Comparison of ENCODE assay signal across 8 cellular contexts in the genomic region with DNA sequence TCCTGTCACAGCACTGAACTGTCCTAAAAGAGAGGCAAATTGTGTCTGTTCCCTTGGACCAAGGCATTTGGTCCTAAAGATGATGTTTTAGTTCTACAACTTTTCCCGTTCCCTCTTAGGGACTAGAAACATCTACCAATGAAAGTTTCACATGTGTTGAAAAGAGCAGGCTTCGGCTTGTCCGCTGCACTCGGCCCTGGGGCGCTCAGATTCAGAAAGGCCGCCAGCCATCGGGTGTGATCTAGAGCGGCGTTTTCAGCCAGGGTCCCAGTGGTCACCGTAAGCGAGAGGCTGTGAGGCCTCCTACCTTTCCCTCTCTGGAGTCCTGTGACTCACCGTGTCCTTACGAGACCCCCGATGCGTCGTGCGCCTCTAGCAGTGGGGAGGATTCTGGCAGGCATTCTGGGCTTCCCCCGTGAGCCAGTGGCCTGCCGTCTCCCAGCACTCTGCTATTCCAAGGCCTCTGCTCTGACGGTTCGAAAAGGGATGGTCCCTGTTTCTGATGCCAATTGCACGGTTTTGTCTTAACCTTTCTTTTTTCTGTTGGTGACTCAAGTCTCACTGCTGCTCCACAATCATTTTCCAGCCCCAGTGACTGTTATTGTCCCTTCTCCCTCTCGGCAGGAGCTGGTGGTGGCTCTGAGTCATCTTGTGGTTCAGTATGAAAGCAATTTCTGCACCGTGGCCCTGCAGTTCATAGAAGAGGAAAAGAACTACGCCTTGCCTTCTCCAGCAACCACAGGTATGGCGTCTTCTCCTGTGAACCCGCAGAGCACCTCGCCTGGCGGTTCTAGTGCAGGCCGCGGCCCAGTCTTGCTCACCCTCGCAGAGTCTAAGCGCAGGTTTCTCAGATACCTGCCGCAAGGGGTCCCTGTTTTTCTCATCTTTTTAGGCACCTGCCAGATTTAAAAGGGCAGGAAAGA.
DNase-seq lines count a peak whose midpoint lies in the region; ATAC-seq, FAIRE-seq and TF ChIP-seq lines count a peak whose summit lies in the region.

No MANE protein-coding gene starts in this region.

- DNase-seq in T-helper 17 cell: peak; percentile 53 to 69 (median 65)
- DNase-seq in adrenal gland: peak; percentile 67 to 90 (median 83)
- no peak for DNase-seq in HepG2 (ENCODE audit: low spot score)
- DNase-seq in stimulated activated CD8-positive, alpha-beta memory T cell treated with anti-CD3 and anti-CD28 coated beads, Interleukin-12 subunit alpha, Interleukin-12 subunit beta, amount 100 ng/mL, for 1 hour (ENCODE audit: low read depth): peak; percentile 62
- DNase-seq in NCI-H1930 (lab: John Stamatoyannopoulos, UW): no peak

- no TSS peak for BruUV-seq in HepG2 (replicated peaks; lab: Mats Ljungman, UMichigan)

- POLR2A ChIA-PET in HepG2 (lab: Yijun Ruan, JAX): no interaction called here

- no peak overlapping the region for H3K4me2 ChIP-seq in HepG2 (ENCODE audit: low read depth, low read length)

- H3K36me3 Mint-ChIP-seq in T-helper 17 cell (ENCODE audit: low read depth): peaks cover 10% of the 10 kb centered on the region

- no peak overlapping the region for H3K9ac ChIP-seq in HepG2 (ENCODE audit: insufficient read depth, low read depth, low read length)

- peaks cover 0 to 11% of the 10 kb centered on the region in 2 donors for H3K36me3 ChIP-seq in adrenal gland (replicated peaks in 1 of 2)
- H3K36me3 ChIP-seq in HepG2 (replicated peaks in 1 of 2; ENCODE audit: control insufficient read depth in 1 of 2, insufficient read depth in 2 of 2, low read length in 2 of 2): peaks cover 34 to 78% of the 10 kb centered on the region in 2 experiments

- no peak overlapping the region for H2AFZ ChIP-seq in HepG2 (ENCODE audit: low read length)

- TF ChIP-seq POLR2A in adrenal gland (IDR thresholded peaks at IDR 0.05) (peak in 1 of 2 donors; percentile 24), HepG2 (IDR thresholded peaks at IDR 0.05; ENCODE audit: insufficient read depth in 1 of 2, low read depth in 2 of 2, low read length in 2 of 2) (no peak)

- TF ChIP-seq EP300 in HepG2 (IDR thresholded peaks at IDR 0.05; ENCODE audit: low read depth in 2 of 2, low read length in 2 of 2): no peak
- no peak for TF ChIP-seq EP300 in HepG2 (CRISPR knock-in tag; IDR thresholded peaks at IDR 0.05; ENCODE audit: borderline replicate concordance)

- H3K4me3 Mint-ChIP-seq in T-helper 17 cell: peak overlapping the region; percentile 97

- H3K4me1 Mint-ChIP-seq in T-helper 17 cell: peaks cover 62% of the 10 kb centered on the region

- intact Hi-C loops in adrenal gland (cut with DNase I) (no loop called here), HepG2 (cut with micrococcal nuclease; ENCODE audit: unreplicated experiment) (no loop called here)

- H4K20me1 ChIP-seq in HepG2 (ENCODE audit: insufficient read depth, low read length): no peaks in the 10 kb centered on the region

- no peaks in the 10 kb centered on the region for H3K27me3 Mint-ChIP-seq in T-helper 17 cell

- H3K27ac Mint-ChIP-seq in T-helper 17 cell: peak overlapping the region; percentile 99

- H3K79me2 ChIP-seq in HepG2 (ENCODE audit: insufficient read depth, low read length): no peaks in the 10 kb centered on the region

- WGBS in adrenal gland, 4 donors: 37 to 67% (median 45%) methylated on average over 29 to 34 of the region's 34 CpGs
- WGBS in HepG2 (ENCODE audit: low lambda C conversion rate): 88% methylated on average over 34 of the region's 34 CpGs

- CTCF ChIA-PET in HepG2 (lab: Yijun Ruan, JAX; ENCODE audit: low intra/inter-chr PET ratio, low total read pairs): no interaction called here

- in situ Hi-C loops in HepG2 (cut with HindIII; ENCODE audit: extremely low pct_ligation_motif_present, low pct_unique_long_range_greater_than_20kb): no loop called here

- TF ChIP-seq RAD21 in HepG2 (CRISPR knock-in tag; IDR thresholded peaks at IDR 0.05): no peak

- no peak for FAIRE-seq in HepG2 (lab: Jason Lieb, UNC)

- TF ChIP-seq CTCF in adrenal gland (IDR thresholded peaks at IDR 0.05) (no peak), HepG2 (CRISPR knock-in tag; IDR thresholded peaks at IDR 0.05) (no peak)

- H3K27me3 ChIP-seq in adrenal gland (no peaks in the 10 kb centered on the region), HepG2 (ENCODE audit: control insufficient read depth in 1 of 2, insufficient read depth in 2 of 2, low read length in 2 of 2) (no peaks in the 10 kb centered on the region)

- H3K4me1 ChIP-seq in adrenal gland (replicated peaks in 1 of 2) (peaks cover 15 to 22% of the 10 kb centered on the region in 2 donors), HepG2 (ENCODE audit: insufficient read depth, low read length) (no peaks in the 10 kb centered on the region)

- no peak overlapping the region for H3K4me3 ChIP-seq in adrenal gland
- H3K4me3 ChIP-seq in HepG2 (replicated peaks in 1 of 3; ENCODE audit: insufficient read depth in 1 of 3, low read depth in 2 of 3, low read length in 3 of 3): no peak overlapping the region

- H3K27ac ChIP-seq in adrenal gland (peak overlapping the region; percentile 66 to 90 (median 85)), HepG2 (ENCODE audit: extremely low read length, insufficient read depth, low read length) (no peak overlapping the region)

- H3K9me3 ChIP-seq in T-helper 17 cell (ENCODE audit: control insufficient read depth, low read length, poor library complexity, severe bottlenecking) (no peaks in the 10 kb centered on the region), adrenal gland (replicated peaks in 1 of 3) (no peaks in the 10 kb centered on the region), HepG2 (ENCODE audit: low read length) (no peaks in the 10 kb centered on the region)

- ATAC-seq in GM18870 (IDR thresholded peaks at IDR 0.05; ENCODE audit: unreplicated experiment) (peak; percentile 43), HG03439 (IDR thresholded peaks at IDR 0.05; ENCODE audit: unreplicated experiment) (peak; percentile 37), T-helper 17 cell (peak; percentile 81), HepG2 (no peak), GM18858 (IDR thresholded peaks at IDR 0.05; ENCODE audit: unreplicated experiment) (no peak)

TF ChIP-seq in HepG2, 621 proteins besides CTCF, POLR2A, EP300 and RAD21:
- TF ChIP-seq ZNF329 (CRISPR knock-in tag; IDR thresholded peaks at IDR 0.05; ENCODE audit: low read depth): no peak
- TF ChIP-seq RBM22 (optimal IDR thresholded peaks at IDR 0.05; ENCODE audit: low read length): peak; percentile 12

Comparison
In these comparisons a context has a peak if more than half of its experiments do, and no peak if none do; other contexts are left out.
1. ATAC-seq: peak in GM18870 (single experiment), HG03439 (single experiment) and T-helper 17 cell (single experiment); none in HepG2 (single experiment) and GM18858 (single experiment).
2. DNase-seq: peak in T-helper 17 cell (3 of 3), adrenal gland (7 of 7) and stimulated activated CD8-positive, alpha-beta memory T cell treated with anti-CD3 and anti-CD28 coated beads, Interleukin-12 subunit alpha, Interleukin-12 subunit beta, amount 100 ng/mL, for 1 hour (single experiment); none in HepG2 (single experiment) and NCI-H1930 (0 of 2).